In the genomic region with DNA sequence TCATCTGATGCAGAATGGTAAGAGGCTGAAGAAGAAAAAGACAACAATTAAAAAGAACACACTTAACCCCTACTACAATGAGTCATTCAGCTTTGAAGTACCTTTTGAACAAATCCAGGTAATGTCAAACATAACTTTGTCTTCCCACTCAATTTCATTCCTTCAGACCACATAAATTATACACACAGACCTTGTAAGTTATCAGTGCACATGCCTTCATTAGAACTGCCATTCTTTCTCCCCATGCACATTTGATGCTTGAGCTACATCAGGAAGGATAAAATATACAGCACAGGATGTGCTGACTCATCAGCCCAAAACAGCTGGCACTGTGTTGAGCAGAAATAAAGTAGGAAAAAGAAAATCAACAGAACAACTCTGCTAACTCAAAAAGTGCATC, we compare ENCODE assay signal across 13 cellular contexts.
DNase-seq lines count a peak whose midpoint lies in the region; ATAC-seq and TF ChIP-seq lines count a peak whose summit lies in the region.
"Had no signal": no experiment of that assay in that cellular context is flagged by ENCODE, and none has a peak within 500 bp of the region (broad histone marks: within the 10 kb centered on the region; RNA-seq: fewer than 3 reads in every experiment).

No MANE protein-coding gene starts in this region.

- H3K4me3 ChIP-seq in GM23338: no peak overlapping the region
- no peak overlapping the region for H3K4me3 ChIP-seq in SJCRH30
- H3K4me3 ChIP-seq: hepatocyte had no signal

- H3K27me3 Mint-ChIP-seq in GM23338 (ENCODE audit: insufficient read depth, low read depth, poor library complexity) (no peaks in the 10 kb centered on the region), osteocyte (ENCODE audit: unreplicated experiment) (no peaks in the 10 kb centered on the region)

- H3K4me1 ChIP-seq in GM23338 (ENCODE audit: insufficient read depth) (peaks cover 8% of the 10 kb centered on the region), SJCRH30 (peaks cover 4% of the 10 kb centered on the region; the same call in 1 of the 2 replicates)

- H3K27ac Mint-ChIP-seq in GM23338 (peak overlapping the region; percentile 6; the same call in 1 of the 2 replicates), osteocyte (ENCODE audit: unreplicated experiment) (peak overlapping the region; percentile 72)
- H3K27ac Mint-ChIP-seq: CD8-positive, alpha-beta memory T cell had no signal

- H3K4me2 ChIP-seq in GM23338: no peak overlapping the region
- H3K4me2 ChIP-seq: hepatocyte had no signal

- no peaks in the 10 kb centered on the region for H3F3A ChIP-seq in GM23338 (replicated peaks; ENCODE audit: low read depth)

- H4K20me1 ChIP-seq in GM23338 (replicated peaks; ENCODE audit: insufficient read depth): no peaks in the 10 kb centered on the region; the same call in 1 of the 2 replicates

- no peak for TF ChIP-seq CTCF in GM23338 (conservative IDR thresholded peaks at IDR 0.05; ENCODE audit: low read depth in 2 of 2)
- TF ChIP-seq CTCF in osteocyte (IDR thresholded peaks at IDR 0.05): no peak

- no peak overlapping the region for H3K27ac ChIP-seq in GM23338 (ENCODE audit: low read depth)
- H3K27ac ChIP-seq in SJCRH30: no peak overlapping the region
- H3K27ac ChIP-seq: hepatocyte had no signal

- H3K4me1 Mint-ChIP-seq in GM23338: peaks cover 15% of the 10 kb centered on the region
- H3K4me1 Mint-ChIP-seq in osteocyte (ENCODE audit: unreplicated experiment): peaks cover 28% of the 10 kb centered on the region
- H3K4me1 Mint-ChIP-seq: CD8-positive, alpha-beta memory T cell had no signal

- no peaks in the 10 kb centered on the region for H3K9me3 ChIP-seq in SJCRH30 (replicated peaks)

- H3K79me2 ChIP-seq in GM23338 (replicated peaks; ENCODE audit: insufficient read depth): no peaks in the 10 kb centered on the region
- H3K79me2 ChIP-seq: hepatocyte had no signal

- H2AFZ ChIP-seq in GM23338: no peak overlapping the region
- H2AFZ ChIP-seq: hepatocyte had no signal

- H3K27me3 ChIP-seq in GM23338 (ENCODE audit: insufficient read depth) (no peaks in the 10 kb centered on the region), SJCRH30 (no peaks in the 10 kb centered on the region)
- H3K27me3 ChIP-seq: hepatocyte had no signal

- peaks cover 9% of the 10 kb centered on the region for H3K36me3 Mint-ChIP-seq in GM23338 (ENCODE audit: low read depth)
- H3K36me3 Mint-ChIP-seq in osteocyte (ENCODE audit: unreplicated experiment): peaks cover 1% of the 10 kb centered on the region
- H3K36me3 Mint-ChIP-seq: CD8-positive, alpha-beta memory T cell had no signal

- peaks cover 10% of the 10 kb centered on the region for H3K36me3 ChIP-seq in GM23338 (ENCODE audit: insufficient read depth)
- no peaks in the 10 kb centered on the region for H3K36me3 ChIP-seq in SJCRH30

- H3K4me3 Mint-ChIP-seq in GM23338 (no peak overlapping the region), osteocyte (ENCODE audit: unreplicated experiment) (no peak overlapping the region)
- H3K4me3 Mint-ChIP-seq: activated T-cell treated with anti-CD3 and anti-CD28 coated beads, Interleukin-2, amount 50 U/mL, for 4 hours; CD8-positive, alpha-beta memory T cell had no signal

- H3K9me3 Mint-ChIP-seq in GM23338 (no peaks in the 10 kb centered on the region), osteocyte (ENCODE audit: unreplicated experiment) (no peaks in the 10 kb centered on the region)
- H3K9me3 Mint-ChIP-seq: activated T-cell treated with anti-CD3 and anti-CD28 coated beads, Interleukin-2, amount 50 U/mL, for 4 hours had no signal

- ATAC-seq in GM23338: no peak
- ATAC-seq in HG03280 (IDR thresholded peaks at IDR 0.05; ENCODE audit: unreplicated experiment): no peak
- no peak for ATAC-seq in GM21367 (IDR thresholded peaks at IDR 0.05; ENCODE audit: unreplicated experiment)
- ATAC-seq: activated T-cell treated with anti-CD3 and anti-CD28 coated beads, Interleukin-2, amount 50 U/mL, for 4 hours had no signal

- H3K9me2 ChIP-seq in GM23338 (ENCODE audit: insufficient read depth): no peaks in the 10 kb centered on the region

- DNase-seq in GM23338 (ENCODE audit: low spot score) (no peak), SJCRH30 (peak; percentile 14 to 36), fibroblast of gingiva (ENCODE audit: low read depth) (peak; percentile 32), osteocyte (ENCODE audit: extremely low spot score, unreplicated experiment) (no peak), NCI-H526 (lab: John Stamatoyannopoulos, UW) (no peak)
- no peak for DNase-seq in activated CD4-positive, alpha-beta T cell treated with anti-CD3 and anti-CD28 coated beads, Interleukin-2, amount 50 U/mL, for 48 hours
- DNase-seq: activated CD4-positive, CD25-positive, alpha-beta regulatory T cell treated with anti-CD3 and anti-CD28 coated beads, Interleukin-2, amount 50 U/mL, for 72 hours; activated T-cell treated with anti-CD3 and anti-CD28 coated beads, Interleukin-2, amount 50 U/mL, for 4 hours; CD8-positive, alpha-beta memory T cell; NCI-H2171 had no signal

TF ChIP-seq in GM23338, 12 proteins besides CTCF, POLR2A, EP300 and RAD21 (continues in another document):
- no peak for TF ChIP-seq ZNF114 (CRISPR knock-in tag; IDR thresholded peaks at IDR 0.05)
- TF ChIP-seq EZH2phosphoT487 (IDR thresholded peaks at IDR 0.05; ENCODE audit: unreplicated experiment): no peak
- no peak for TF ChIP-seq EZH2 (IDR thresholded peaks at IDR 0.05; ENCODE audit: low read depth, unreplicated experiment)
- TF ChIP-seq NANOG (IDR thresholded peaks at IDR 0.05; ENCODE audit: borderline replicate concordance): no peak
- TF ChIP-seq POLR2AphosphoS5 (IDR thresholded peaks at IDR 0.05; ENCODE audit: low read depth): no peak
- TF ChIP-seq REST (IDR thresholded peaks at IDR 0.05; ENCODE audit: unreplicated experiment): no peak
- TF ChIP-seq ZNF331 (CRISPR knock-in tag; IDR thresholded peaks at IDR 0.05; ENCODE audit: low read depth): no peak
- no peak for TF ChIP-seq STAT1 (IDR thresholded peaks at IDR 0.05; ENCODE audit: unreplicated experiment)
- TF ChIP-seq, protein P1, sequence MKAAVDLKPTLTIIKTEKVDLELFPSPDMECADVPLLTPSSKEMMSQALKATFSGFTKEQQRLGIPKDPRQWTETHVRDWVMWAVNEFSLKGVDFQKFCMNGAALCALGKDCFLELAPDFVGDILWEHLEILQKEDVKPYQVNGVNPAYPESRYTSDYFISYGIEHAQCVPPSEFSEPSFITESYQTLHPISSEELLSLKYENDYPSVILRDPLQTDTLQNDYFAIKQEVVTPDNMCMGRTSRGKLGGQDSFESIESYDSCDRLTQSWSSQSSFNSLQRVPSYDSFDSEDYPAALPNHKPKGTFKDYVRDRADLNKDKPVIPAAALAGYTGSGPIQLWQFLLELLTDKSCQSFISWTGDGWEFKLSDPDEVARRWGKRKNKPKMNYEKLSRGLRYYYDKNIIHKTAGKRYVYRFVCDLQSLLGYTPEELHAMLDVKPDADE (IDR thresholded peaks at IDR 0.05): no peak
- no peak for TF ChIP-seq JUNB (IDR thresholded peaks at IDR 0.05; ENCODE audit: unreplicated experiment)

Comparison
In these comparisons a context has a peak if more than half of its experiments do, and no peak if none do; other contexts are left out.
1. DNase-seq: peak in SJCRH30 (2 of 2) and fibroblast of gingiva (single experiment); none in GM23338 (single experiment), osteocyte (single experiment), activated CD4-positive, alpha-beta T cell treated with anti-CD3 and anti-CD28 coated beads, Interleukin-2, amount 50 U/mL, for 48 hours (0 of 2) and NCI-H526 (0 of 2).